Comparison of ENCODE assay signal across 10 cellular contexts in genomic region chr10:77104459-77104980, GRCh38.
DNase-seq lines count a peak whose midpoint lies in the region; ATAC-seq and TF ChIP-seq lines count a peak whose summit lies in the region.
"Had no signal": no experiment of that assay in that cellular context is flagged by ENCODE, and none has a peak within 500 bp of the region (broad histone marks: within the 10 kb centered on the region; RNA-seq: fewer than 3 reads in every experiment).

No MANE protein-coding gene starts in this region.

- H3K36me3 Mint-ChIP-seq in osteocyte (ENCODE audit: unreplicated experiment), result peaks cover 36% of the 10 kb centered on the region
- no peaks in the 10 kb centered on the region for H3K36me3 Mint-ChIP-seq in CD4-positive, alpha-beta memory T cell
- H3K36me3 Mint-ChIP-seq: T-cell had no signal

- no peak for ATAC-seq in GM19395 (IDR thresholded peaks at IDR 0.05; ENCODE audit: unreplicated experiment)
- ATAC-seq: T-cell had no signal

- intact Hi-C loops in CD4-positive, alpha-beta memory T cell (cut with micrococcal nuclease), result no loop called here

- CTCF ChIA-PET in CD4-positive, alpha-beta memory T cell (lab: Charles Lee; ENCODE audit: partially characterized antibody), result interaction anchor here (0.8 kb wide), 1 partner anchor 9 kb away, joined by 3 read pairs; no protein-coding TSS in a partner anchor

- peak; percentile 90 for DNase-seq in AG09319 (ENCODE audit: extremely low read depth, low read depth)
- DNase-seq in RPMI7951 (ENCODE audit: low read depth), result peak; percentile 97
- peak; percentile 56 for DNase-seq in fibroblast of pulmonary artery (ENCODE audit: low read depth)
- peak; percentile 86 for DNase-seq in osteocyte (ENCODE audit: extremely low spot score, unreplicated experiment)
- no peak for DNase-seq in CD4-positive, alpha-beta memory T cell
- no peak for DNase-seq in HuH-7 (ENCODE audit: low spot score)
- no peak for DNase-seq in NCI-H1694 treated with DMSO at 0.1 percent for 48 hours (lab: John Stamatoyannopoulos, UW)
- DNase-seq: NCI-H2227 treated with DMSO at 0.1 percent for 48 hours, T-cell had no signal

- POLR2A ChIA-PET in CD4-positive, alpha-beta memory T cell (lab: Charles Lee; ENCODE audit: partially characterized antibody), result no interaction called here

- no peak overlapping the region for H3K4me3 Mint-ChIP-seq in osteocyte (ENCODE audit: unreplicated experiment)
- no peak overlapping the region for H3K4me3 Mint-ChIP-seq in CD4-positive, alpha-beta memory T cell
- H3K4me3 Mint-ChIP-seq: T-cell had no signal

- peaks cover 73% of the 10 kb centered on the region for H3K4me1 Mint-ChIP-seq in osteocyte (ENCODE audit: unreplicated experiment)
- no peaks in the 10 kb centered on the region for H3K4me1 Mint-ChIP-seq in CD4-positive, alpha-beta memory T cell

- no peaks in the 10 kb centered on the region for H3K27me3 Mint-ChIP-seq in osteocyte (ENCODE audit: unreplicated experiment)
- H3K27me3 Mint-ChIP-seq in CD4-positive, alpha-beta memory T cell, result peaks cover 0 to 1% of the 10 kb centered on the region in 2 donors

- no peaks in the 10 kb centered on the region for H3K9me3 ChIP-seq in CD4-positive, alpha-beta memory T cell (ENCODE audit: control insufficient read depth in 1 of 2, low read length in 2 of 2)

- H3K36me3 ChIP-seq in CD4-positive, alpha-beta memory T cell (ENCODE audit: insufficient read depth, low read length), result no peaks in the 10 kb centered on the region

- H3K4me3 ChIP-seq in fibroblast of pulmonary artery (replicated peaks; ENCODE audit: low read depth, low read length), result no peak overlapping the region
- no peak overlapping the region for H3K4me3 ChIP-seq in CD4-positive, alpha-beta memory T cell (ENCODE audit: low read length in 2 of 2)

- TF ChIP-seq CTCF in AG09319 (IDR thresholded peaks at IDR 0.05; ENCODE audit: low read depth, low read length), result no peak
- TF ChIP-seq CTCF in fibroblast of pulmonary artery (IDR thresholded peaks at IDR 0.05; ENCODE audit: low read length, missing control alignments), result no peak
- no peak for TF ChIP-seq CTCF in osteocyte (IDR thresholded peaks at IDR 0.05)

- H3K27ac ChIP-seq in CD4-positive, alpha-beta memory T cell (ENCODE audit: low read depth, low read length), result no peak overlapping the region

- H3K27ac Mint-ChIP-seq in osteocyte (ENCODE audit: unreplicated experiment), result peak overlapping the region; percentile 95
- no peak overlapping the region for H3K27ac Mint-ChIP-seq in CD4-positive, alpha-beta memory T cell
- H3K27ac Mint-ChIP-seq: T-cell had no signal

- no peaks in the 10 kb centered on the region for H3K4me1 ChIP-seq in CD4-positive, alpha-beta memory T cell (ENCODE audit: insufficient read depth, low read length)

- no peaks in the 10 kb centered on the region for H3K9me3 Mint-ChIP-seq in osteocyte (ENCODE audit: unreplicated experiment)
- peaks cover 0 to 3% (median 0%) of the 10 kb centered on the region in 8 donors for H3K9me3 Mint-ChIP-seq in CD4-positive, alpha-beta memory T cell
- H3K9me3 Mint-ChIP-seq: T-cell had no signal

- no peaks in the 10 kb centered on the region for H3K27me3 ChIP-seq in CD4-positive, alpha-beta memory T cell (ENCODE audit: insufficient read depth, low read length)

Comparison
In these comparisons a context has a peak if more than half of its experiments do, and no peak if none do; other contexts are left out.
1. DNase-seq: peak in AG09319 (single experiment), RPMI7951 (single experiment), fibroblast of pulmonary artery (single experiment) and osteocyte (single experiment); none in CD4-positive, alpha-beta memory T cell (0 of 5), HuH-7 (single experiment) and NCI-H1694 treated with DMSO at 0.1 percent for 48 hours (single experiment).